21 cellular contexts compared by ENCODE assay signal in genomic region chr17:17167986-17168385, GRCh38. TPM values are rescaled to one million over a fixed set of nuclear protein-coding genes. Genes with fewer than 3 reads are reported as not detected.
DNase-seq lines count a peak whose midpoint lies in the region; ATAC-seq and TF ChIP-seq lines count a peak whose summit lies in the region.
"Had no signal": no experiment of that assay in that cellular context is flagged by ENCODE, and none has a peak within 500 bp of the region (broad histone marks: within the 10 kb centered on the region; RNA-seq: fewer than 3 reads in every experiment).

No MANE protein-coding gene starts in this region.

- CTCF ChIA-PET in CD8-positive, alpha-beta T cell (lab: Charles Lee) = no interaction called here
- CTCF ChIA-PET in HEK293 (lab: Yijun Ruan, JAX) = no interaction called here
- CTCF ChIA-PET in activated CD4-positive, alpha-beta memory T cell treated with anti-CD3 and anti-CD28 coated beads, Interleukin-2, amount 10 ng/mL, durations not matched to agents 7 days and 5 days (lab: Charles Lee) = no interaction called here

- no peak overlapping the region for H3K14ac ChIP-seq in mesenchymal stem cell (ENCODE audit: low read length in 2 of 2)

- H3K9me3 ChIP-seq in CD8-positive, alpha-beta T cell (ENCODE audit: low read length) = no peaks in the 10 kb centered on the region
- H3K9me3 ChIP-seq in HEK293 (ENCODE audit: control insufficient read depth, insufficient read depth, low read depth, low read length) = no peaks in the 10 kb centered on the region
- H3K9me3 ChIP-seq in mesenchymal stem cell (ENCODE audit: control insufficient read depth, low read length) = no peaks in the 10 kb centered on the region
- H3K9me3 ChIP-seq in body of pancreas = no peaks in the 10 kb centered on the region
- H3K9me3 ChIP-seq: BLaER1 had no signal

- H2BK5ac ChIP-seq in mesenchymal stem cell (ENCODE audit: low read depth, low read length, poor library complexity, severe bottlenecking) = no peak overlapping the region

- TF ChIP-seq POLR2A in body of pancreas (IDR thresholded peaks at IDR 0.05) = no peak

- no peak overlapping the region for H3K4me2 ChIP-seq in mesenchymal stem cell (ENCODE audit: low read length, poor library complexity, severe bottlenecking)
- H3K4me2 ChIP-seq: BLaER1 had no signal

- DNase-seq in CD8-positive, alpha-beta T cell = no peak
- DNase-seq in activated CD4-positive, alpha-beta memory T cell treated with anti-CD3 and anti-CD28 coated beads, Interleukin-2, amount 10 ng/mL, durations not matched to agents 7 days and 5 days = no peak
- no peak for DNase-seq in mesenchymal stem cell
- DNase-seq in body of pancreas = no peak
- DNase-seq in NOMO-1 treated with DMSO at 0.1 percent for 48 hours (lab: John Stamatoyannopoulos, UW; ENCODE audit: unreplicated experiment) = no peak
- no peak for DNase-seq in NCI-H187 treated with DMSO at 0.1 percent for 48 hours (lab: John Stamatoyannopoulos, UW)
- DNase-seq: ACHN; CD4-positive, alpha-beta memory T cell; DMS153; Karpas-422; MV-4-11; NCI-H1694; NCI-H2081 treated with DMSO at 0.1 percent for 48 hours; NCI-H2171 treated with DMSO at 0.1 percent for 48 hours; NCI-H524 treated with DMSO at 0.1 percent for 48 hours; NCI-H82 had no signal

- H3K27ac Mint-ChIP-seq in CD8-positive, alpha-beta T cell = peak overlapping the region; percentile 45
- H3K27ac Mint-ChIP-seq in activated CD4-positive, alpha-beta memory T cell treated with anti-CD3 and anti-CD28 coated beads, Interleukin-2, amount 10 ng/mL, durations not matched to agents 7 days and 5 days = peak overlapping the region; percentile 16

- POLR2A ChIA-PET in CD8-positive, alpha-beta T cell (lab: Charles Lee) = interaction anchor here (1.7 kb wide), 1 partner anchor 7 kb away, joined by 6 read pairs; no protein-coding TSS in a partner anchor
- POLR2A ChIA-PET in HEK293 (lab: Yijun Ruan, JAX) = interaction anchor here (1.1 kb wide), 1 partner anchor 33 kb away, joined by 3 read pairs; no protein-coding TSS in a partner anchor
- POLR2A ChIA-PET in activated CD4-positive, alpha-beta memory T cell treated with anti-CD3 and anti-CD28 coated beads, Interleukin-2, amount 10 ng/mL, durations not matched to agents 7 days and 5 days (lab: Charles Lee) = interaction anchor here (0.8 to 1.1 kb wide), 3 partner anchors 12 to 113 kb away, joined by 3 to 4 read pairs (median 3); no protein-coding TSS in a partner anchor

- no peak overlapping the region for H3K18ac ChIP-seq in mesenchymal stem cell (ENCODE audit: low read depth in 1 of 2, low read length in 2 of 2)

- H2BK15ac ChIP-seq in mesenchymal stem cell (ENCODE audit: low read depth, poor library complexity, severe bottlenecking) = no peak overlapping the region

- no peak overlapping the region for H2AFZ ChIP-seq in mesenchymal stem cell (ENCODE audit: low read depth, low read length)

- no peak overlapping the region for H3K4me3 ChIP-seq in CD8-positive, alpha-beta T cell (ENCODE audit: low read depth, low read length)
- H3K4me3 ChIP-seq in HEK293 (ENCODE audit: low read depth, low read length) (no peak overlapping the region), mesenchymal stem cell (ENCODE audit: insufficient read depth in 1 of 2, low read depth in 1 of 2, low read length in 2 of 2) (no peak overlapping the region), body of pancreas (no peak overlapping the region)
- H3K4me3 ChIP-seq: BLaER1 had no signal

- no peak overlapping the region for H2AK5ac ChIP-seq in mesenchymal stem cell (ENCODE audit: low read length, severe bottlenecking)

- WGBS in mesenchymal stem cell = 96% methylated on average over 10 of the region's 10 CpGs
- 89 to 94% methylated on average over 9 of the region's 10 CpGs for WGBS in body of pancreas, 2 donors

- peaks cover 31% of the 10 kb centered on the region for H3K36me3 ChIP-seq in CD8-positive, alpha-beta T cell (ENCODE audit: insufficient read depth, low read length)
- peaks cover 0 to 95% of the 10 kb centered on the region in 2 experiments; a peak in 1 of 3 replicates for H3K36me3 ChIP-seq in HEK293 (ENCODE audit: control insufficient read depth in 2 of 2, insufficient read depth in 1 of 2, low read length in 2 of 2)
- H3K36me3 ChIP-seq in mesenchymal stem cell (ENCODE audit: control insufficient read depth in 1 of 2, insufficient read depth in 2 of 2, low read depth in 1 of 2, low read length in 2 of 2) = peaks cover 87 to 95% of the 10 kb centered on the region in 2 experiments
- H3K36me3 ChIP-seq in body of pancreas (replicated peaks in 1 of 2; ENCODE audit: insufficient read depth in 1 of 2, low read depth in 2 of 2) = peaks cover 18 to 39% of the 10 kb centered on the region in 2 donors

- no peak for TF ChIP-seq CTCF in CD8-positive, alpha-beta T cell (IDR thresholded peaks at IDR 0.05)
- TF ChIP-seq CTCF in HEK293 (tag by site-specific recombination; IDR thresholded peaks at IDR 0.05) (no peak), body of pancreas (IDR thresholded peaks at IDR 0.05) (no peak)

- no peak overlapping the region for H2BK120ac ChIP-seq in mesenchymal stem cell (ENCODE audit: low read depth, low read length)

- H3K9ac ChIP-seq in mesenchymal stem cell (ENCODE audit: low read length) = no peak overlapping the region
- H3K9ac ChIP-seq: BLaER1 had no signal

- no peak overlapping the region for H3K23ac ChIP-seq in mesenchymal stem cell (ENCODE audit: low read length in 2 of 2)

- peaks cover 22% of the 10 kb centered on the region for H3K4me1 Mint-ChIP-seq in CD8-positive, alpha-beta T cell (ENCODE audit: low read depth)
- H3K4me1 Mint-ChIP-seq in activated CD4-positive, alpha-beta memory T cell treated with anti-CD3 and anti-CD28 coated beads, Interleukin-2, amount 10 ng/mL, durations not matched to agents 7 days and 5 days = peaks cover 36% of the 10 kb centered on the region

- intact Hi-C loops in CD8-positive, alpha-beta T cell (cut with DNase I, micrococcal nuclease) = no loop called here
- intact Hi-C loops in body of pancreas (cut with DNase I) = no loop called here

- H4K91ac ChIP-seq in mesenchymal stem cell (ENCODE audit: low read length) = peak overlapping the region; percentile 25

- no peaks in the 10 kb centered on the region for H3K27me3 ChIP-seq in CD8-positive, alpha-beta T cell (ENCODE audit: insufficient read depth, low read length)
- H3K27me3 ChIP-seq in mesenchymal stem cell (ENCODE audit: control insufficient read depth in 1 of 2, insufficient read depth in 1 of 2, low read length in 2 of 2) (no peaks in the 10 kb centered on the region), body of pancreas (no peaks in the 10 kb centered on the region)
- H3K27me3 ChIP-seq: BLaER1 had no signal

- no peaks in the 10 kb centered on the region for H3K27me3 Mint-ChIP-seq in CD8-positive, alpha-beta T cell (ENCODE audit: low read depth)
- H3K27me3 Mint-ChIP-seq in activated CD4-positive, alpha-beta memory T cell treated with anti-CD3 and anti-CD28 coated beads, Interleukin-2, amount 10 ng/mL, durations not matched to agents 7 days and 5 days = no peaks in the 10 kb centered on the region
- H3K27me3 Mint-ChIP-seq: CD4-positive, alpha-beta memory T cell; IgD-negative memory B cell had no signal

- H3K27ac ChIP-seq in CD8-positive, alpha-beta T cell (ENCODE audit: low read depth, low read length) = no peak overlapping the region
- H3K27ac ChIP-seq in HEK293 (ENCODE audit: extremely low read depth, low read depth, low read length) = no peak overlapping the region
- H3K27ac ChIP-seq in mesenchymal stem cell (ENCODE audit: low read length, poor library complexity, severe bottlenecking) = no peak overlapping the region
- H3K27ac ChIP-seq in body of pancreas = no peak overlapping the region
- H3K27ac ChIP-seq: BLaER1 had no signal

- H3K79me1 ChIP-seq in mesenchymal stem cell (replicated peaks; ENCODE audit: low read length, poor library complexity, severe bottlenecking) = peaks cover 45% of the 10 kb centered on the region

- peaks cover 12% of the 10 kb centered on the region for H3K4me1 ChIP-seq in CD8-positive, alpha-beta T cell (ENCODE audit: insufficient read depth, low read length)
- H3K4me1 ChIP-seq in HEK293 (ENCODE audit: control insufficient read depth, insufficient read depth, low read length) = no peaks in the 10 kb centered on the region
- H3K4me1 ChIP-seq in mesenchymal stem cell (ENCODE audit: control insufficient read depth, insufficient read depth, low read depth, low read length) = peaks cover 3% of the 10 kb centered on the region
- H3K4me1 ChIP-seq in body of pancreas = peaks cover under 1% of the 10 kb centered on the region

- H3K4me3 Mint-ChIP-seq in CD8-positive, alpha-beta T cell = no peak overlapping the region
- no peak overlapping the region for H3K4me3 Mint-ChIP-seq in activated CD4-positive, alpha-beta memory T cell treated with anti-CD3 and anti-CD28 coated beads, Interleukin-2, amount 10 ng/mL, durations not matched to agents 7 days and 5 days
- H3K4me3 Mint-ChIP-seq: CD4-positive, alpha-beta memory T cell had no signal

- peaks cover 82% of the 10 kb centered on the region for H3K36me3 Mint-ChIP-seq in CD8-positive, alpha-beta T cell
- H3K36me3 Mint-ChIP-seq in activated CD4-positive, alpha-beta memory T cell treated with anti-CD3 and anti-CD28 coated beads, Interleukin-2, amount 10 ng/mL, durations not matched to agents 7 days and 5 days (ENCODE audit: low read depth) = peaks cover 55% of the 10 kb centered on the region

- no peak for ATAC-seq in CD8-positive, alpha-beta T cell
- ATAC-seq in body of pancreas = no peak

- H4K8ac ChIP-seq in mesenchymal stem cell (ENCODE audit: low read length) = no peak overlapping the region

- no peak overlapping the region for H3K4ac ChIP-seq in mesenchymal stem cell (ENCODE audit: low read depth in 1 of 2, low read length in 2 of 2)

- no peaks in the 10 kb centered on the region for H3K9me3 Mint-ChIP-seq in CD8-positive, alpha-beta T cell
- H3K9me3 Mint-ChIP-seq in activated CD4-positive, alpha-beta memory T cell treated with anti-CD3 and anti-CD28 coated beads, Interleukin-2, amount 10 ng/mL, durations not matched to agents 7 days and 5 days = no peaks in the 10 kb centered on the region
- H3K9me3 Mint-ChIP-seq: CD4-positive, alpha-beta memory T cell; IgD-negative memory B cell had no signal

- no peak overlapping the region for H2BK12ac ChIP-seq in mesenchymal stem cell (ENCODE audit: low read length in 2 of 2)

TF ChIP-seq in HEK293, 187 proteins besides CTCF, POLR2A, EP300 and RAD21:
- TF ChIP-seq SETDB1 (IDR thresholded peaks at IDR 0.05; ENCODE audit: insufficient read length, low read length) (no peak), ZIC2 (tag by site-specific recombination; IDR thresholded peaks at IDR 0.05) (peak; percentile 20; the same call in 1 of the 2 replicates)

RNA-seq across cellular contexts. Expression of gene PLD6, which starts 38.1 kb away (rescaled TPM):
- 1 to 10 TPM; 3.2 to 3.3 TPM for total RNA-seq in CD8-positive, alpha-beta T cell
- 1 to 10 TPM; 6.3 to 6.6 TPM for total RNA-seq in activated CD4-positive, alpha-beta memory T cell treated with anti-CD3 and anti-CD28 coated beads, Interleukin-2, amount 10 ng/mL, durations not matched to agents 7 days and 5 days
- 0.11 TPM for polyA plus RNA-seq in mesenchymal stem cell (2013, experiment 1 of 2)
- polyA plus RNA-seq in mesenchymal stem cell (2013, experiment 2 of 2) = 0.05 TPM
- total RNA-seq in body of pancreas = 1 to 10 TPM; 3.6 to 6.6 TPM
- total RNA-seq: M059J, OCI-LY7 had no signal
